In genomic region chr11:6474423-6474792, GRCh38 we compare ENCODE assay signal across 9 cellular contexts. TPM values are rescaled to one million over a fixed set of nuclear protein-coding genes. Genes with fewer than 3 reads are reported as not detected.
DNase-seq lines count a peak whose midpoint lies in the region; ATAC-seq and TF ChIP-seq lines count a peak whose summit lies in the region.
"Had no signal": no experiment of that assay in that cellular context is flagged by ENCODE, and none has a peak within 500 bp of the region (broad histone marks: within the 10 kb centered on the region; RNA-seq: fewer than 3 reads in every experiment).

No MANE protein-coding gene starts in this region.

- intact Hi-C loops in colonic mucosa (cut with DNase I) = loop anchor here (10.0 kb wide), 2 partner anchors 130 to 240 kb away; partner anchors contain the start of genes CNGA4, FHIP1B, ILK and RRP8

- peak overlapping the region; percentile 92 for H3K27ac ChIP-seq in colonic mucosa

- no peaks in the 10 kb centered on the region for H3K9me3 ChIP-seq in colonic mucosa

- H3K36me3 Mint-ChIP-seq in naive thymus-derived CD8-positive, alpha-beta T cell = peaks cover 0 to 19% (median 0%) of the 10 kb centered on the region in 3 donors

- no peaks in the 10 kb centered on the region for H3K36me3 ChIP-seq in colonic mucosa

- no peaks in the 10 kb centered on the region for H3K27me3 ChIP-seq in colonic mucosa

- ATAC-seq in naive thymus-derived CD8-positive, alpha-beta T cell = peak in 1 of 2 donors; percentile 4
- ATAC-seq in HG02970 (IDR thresholded peaks at IDR 0.05; ENCODE audit: low FRiP score, unreplicated experiment) (no peak), GM21737 (IDR thresholded peaks at IDR 0.05; ENCODE audit: unreplicated experiment) (no peak)

- peak overlapping the region; percentile 74 to 77 for H3K9ac ChIP-seq in colonic mucosa (ENCODE audit: low read depth in 2 of 2, low read length in 2 of 2)

- POLR2A ChIA-PET in naive thymus-derived CD8-positive, alpha-beta T cell (lab: Charles Lee) = interaction anchor here (0.8 to 1.5 kb wide), 3 partner anchors 10 to 139 kb away, joined by 3 to 4 read pairs (median 3); partner anchors contain the start of gene SMPD1

- no peaks in the 10 kb centered on the region for H3K27me3 Mint-ChIP-seq in naive thymus-derived CD8-positive, alpha-beta T cell

- H3K4me1 Mint-ChIP-seq in naive thymus-derived CD8-positive, alpha-beta T cell = peaks cover 16 to 32% (median 22%) of the 10 kb centered on the region in 4 donors

- TF ChIP-seq CTCF in AG09309 (IDR thresholded peaks at IDR 0.05; ENCODE audit: control insufficient read depth, insufficient read depth, low read depth, low read length, missing control alignments) (no peak), LNCaP clone FGC (IDR thresholded peaks at IDR 0.05; ENCODE audit: control insufficient read depth, extremely low read depth, insufficient read depth) (no peak), colonic mucosa (IDR thresholded peaks at IDR 0.05) (no peak)

- DNase-seq in AG09309 (ENCODE audit: low read depth) (no peak), LNCaP clone FGC (ENCODE audit: low read depth) (no peak), colonic mucosa (no peak), NCI-H146 treated with DMSO at 0.1 percent for 48 hours (lab: John Stamatoyannopoulos, UW; ENCODE audit: unreplicated experiment) (no peak), NCI-H748 treated with DMSO at 0.1 percent for 48 hours (lab: John Stamatoyannopoulos, UW) (no peak)
- no peak for DNase-seq in naive thymus-derived CD8-positive, alpha-beta T cell

- H3K9me3 Mint-ChIP-seq in naive thymus-derived CD8-positive, alpha-beta T cell = no peaks in the 10 kb centered on the region

- peaks cover 9% of the 10 kb centered on the region for H3K4me1 ChIP-seq in colonic mucosa

- H3K4me3 Mint-ChIP-seq in naive thymus-derived CD8-positive, alpha-beta T cell = peak overlapping the region; percentile 74 to 92 (median 80)

- peak overlapping the region; percentile 32 to 91 (median 84) for H3K27ac Mint-ChIP-seq in naive thymus-derived CD8-positive, alpha-beta T cell

- H3K4me3 ChIP-seq in AG09309 (ENCODE audit: control insufficient read depth, low read depth, low read length) = peak overlapping the region; percentile 49
- peak overlapping the region; percentile 42 for H3K4me3 ChIP-seq in LNCaP clone FGC (ENCODE audit: low read depth, low read length)
- H3K4me3 ChIP-seq in colonic mucosa = peak overlapping the region; percentile 58

RNA-seq across cellular contexts. Expression of gene TRIM3, which starts 0.7 kb away (rescaled TPM):
- 10 to 100 TPM; 30.0 to 59.0 TPM for total RNA-seq in colonic mucosa
- 10 to 100 TPM; 20.7 to 25.9 TPM for total RNA-seq in naive thymus-derived CD8-positive, alpha-beta T cell
- 1 to 10 TPM; 1.2 to 2.4 (median 1.8) TPM for polyA plus RNA-seq in naive thymus-derived CD8-positive, alpha-beta T cell

RNA-seq across cellular contexts. Expression of gene ARFIP2, which starts 6.7 kb away (rescaled TPM):
- 10 to 100 TPM; 76.9 to 87.3 TPM for total RNA-seq in colonic mucosa
- total RNA-seq in naive thymus-derived CD8-positive, alpha-beta T cell = 10 to 100 TPM; 54.6 to 56.1 TPM
- 10 to 100 TPM; 31.1 to 43.8 (median 38.3) TPM for polyA plus RNA-seq in naive thymus-derived CD8-positive, alpha-beta T cell

RNA-seq across cellular contexts. Expression of gene TIMM10B, which starts 6.9 kb away (rescaled TPM):
- 10 to 100 TPM; 48.0 TPM for total RNA-seq in colonic mucosa
- total RNA-seq in naive thymus-derived CD8-positive, alpha-beta T cell = 10 to 100 TPM; 69.2 to 71.5 TPM
- 10 to 100 TPM; 30.5 to 42.7 (median 30.9) TPM for polyA plus RNA-seq in naive thymus-derived CD8-positive, alpha-beta T cell

RNA-seq across cellular contexts. Expression of gene DNHD1, which starts 22.7 kb away (rescaled TPM):
- 10 to 100 TPM in 1 of 2 donors, 1 to 10 TPM in 1; 7.4 to 11.8 TPM for total RNA-seq in colonic mucosa
- total RNA-seq in naive thymus-derived CD8-positive, alpha-beta T cell = 10 to 100 TPM; 62.4 to 62.8 TPM
- polyA plus RNA-seq in naive thymus-derived CD8-positive, alpha-beta T cell = 1 to 10 TPM; 1.0 to 1.9 (median 1.1) TPM

RNA-seq across cellular contexts. Expression of gene HPX, which starts 33.6 kb away (rescaled TPM):
- total RNA-seq in colonic mucosa = 1 to 10 TPM; 1.8 to 5.3 TPM
- total RNA-seq in naive thymus-derived CD8-positive, alpha-beta T cell = 1 to 10 TPM; 1.6 to 1.7 TPM
- not detected for polyA plus RNA-seq in naive thymus-derived CD8-positive, alpha-beta T cell
- total RNA-seq: myocyte had no signal
